22 cellular contexts compared by ENCODE assay signal in the genomic region with DNA sequence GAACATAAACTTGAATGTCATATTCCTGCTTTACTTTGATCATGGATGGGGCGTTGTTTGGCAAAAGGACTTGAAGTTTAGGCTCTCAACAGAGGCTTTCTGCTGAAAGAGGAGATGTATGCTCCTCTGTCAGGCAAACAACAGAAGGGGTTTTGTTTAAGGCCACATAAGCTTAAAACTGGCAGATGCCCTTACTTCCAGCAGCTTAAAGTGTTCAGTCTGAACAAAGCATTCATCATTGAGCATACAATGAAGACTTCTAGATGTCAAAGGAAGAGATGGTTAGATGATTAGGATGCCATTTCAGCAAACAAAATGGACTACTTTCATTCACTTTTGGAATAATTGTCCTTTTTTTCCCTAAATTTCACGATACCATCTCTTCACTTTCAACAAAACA.
DNase-seq lines count a peak whose midpoint lies in the region; ATAC-seq, FAIRE-seq and TF ChIP-seq lines count a peak whose summit lies in the region.
"Had no signal": no experiment of that assay in that cellular context is flagged by ENCODE, and none has a peak within 500 bp of the region (broad histone marks: within the 10 kb centered on the region; RNA-seq: fewer than 3 reads in every experiment).

No MANE protein-coding gene starts in this region.

- 64 to 71% (median 65%) methylated on average over 2 of the region's 2 CpGs for WGBS in small intestine, 3 donors

- in situ Hi-C loops in brain microvascular endothelial cell (cut with HindIII; ENCODE audit: low pct_ligation_motif_present, low sequenced_read_pairs), result no loop called here

- DNase-seq in NCI-H510A treated with DMSO at 0.1 percent for 48 hours (lab: John Stamatoyannopoulos, UW), result peak; percentile 21
- DNase-seq in NCI-H510A (lab: John Stamatoyannopoulos, UW), result no peak
- peak; percentile 90 for DNase-seq in NCI-H82 treated with DMSO at 0.1 percent for 48 hours (lab: John Stamatoyannopoulos, UW; ENCODE audit: unreplicated experiment)
- DNase-seq in hippocampal formation (lab: John Stamatoyannopoulos, UW), result peak; percentile 0 to 70
- no peak for DNase-seq in brain microvascular endothelial cell
- no peak for DNase-seq in DMS153 treated with DMSO at 0.1 percent for 48 hours (lab: John Stamatoyannopoulos, UW; ENCODE audit: unreplicated experiment)
- DNase-seq in small intestine, result no peak
- DNase-seq: activated CD4-positive, alpha-beta memory T cell treated with anti-CD3 and anti-CD28 coated beads, Interleukin-2, amount 10 ng/mL, durations not matched to agents 7 days and 5 days; activated T-cell treated with anti-CD3 and anti-CD28 coated beads, Interleukin-2, amount 50 U/mL, for 1 hour; H9; NCI-H2081 treated with DMSO at 0.1 percent for 48 hours; SIG-M5; stimulated activated CD4-positive, alpha-beta T cell treated with anti-CD3 and anti-CD28 coated beads, Interleukin-15, amount 100 ng/mL, for 24 hours; tibial artery had no signal

- no peaks in the 10 kb centered on the region for H3K27me3 ChIP-seq in brain microvascular endothelial cell (replicated peaks)
- no peaks in the 10 kb centered on the region for H3K27me3 ChIP-seq in small intestine (ENCODE audit: control insufficient read depth in 2 of 2, insufficient read depth in 2 of 2, low read length in 2 of 2)
- H3K27me3 ChIP-seq: neutrophil, right atrium auricular region, tibial artery had no signal

- H3K36me3 ChIP-seq in brain microvascular endothelial cell (replicated peaks) (no peaks in the 10 kb centered on the region), small intestine (ENCODE audit: control insufficient read depth in 2 of 2, insufficient read depth in 2 of 2, low read length in 2 of 2) (no peaks in the 10 kb centered on the region)
- H3K36me3 ChIP-seq: neutrophil, right atrium auricular region, tibial artery had no signal

- TF ChIP-seq CTCF in brain microvascular endothelial cell (IDR thresholded peaks at IDR 0.05; ENCODE audit: low read depth, low read length, missing control alignments), result no peak

- H3K4me3 ChIP-seq in brain microvascular endothelial cell (ENCODE audit: low read depth, low read length) (no peak overlapping the region), small intestine (ENCODE audit: low read depth in 1 of 2, low read length in 2 of 2) (no peak overlapping the region)
- H3K4me3 ChIP-seq: coronary artery, right atrium auricular region, tibial artery had no signal

- no peak for FAIRE-seq in small intestine (lab: Jason Lieb, UNC)
- FAIRE-seq: astrocyte had no signal

- H3K9me3 ChIP-seq in small intestine (ENCODE audit: control insufficient read depth, low read depth), result no peaks in the 10 kb centered on the region
- H3K9me3 ChIP-seq: neutrophil, right atrium auricular region, tibial artery had no signal

- H3K4me1 ChIP-seq in small intestine (ENCODE audit: control insufficient read depth in 2 of 2, insufficient read depth in 1 of 2, low read depth in 1 of 2, low read length in 1 of 2), result no peaks in the 10 kb centered on the region
- H3K4me1 ChIP-seq: right atrium auricular region, tibial artery had no signal

- H3K27ac ChIP-seq in brain microvascular endothelial cell (no peak overlapping the region), small intestine (ENCODE audit: low read depth in 1 of 2, low read length in 1 of 2) (no peak overlapping the region)
- H3K27ac ChIP-seq: coronary artery, HL-60, neutrophil, right atrium auricular region, tibial artery had no signal

- no peak for ATAC-seq in GM18520 (IDR thresholded peaks at IDR 0.05; ENCODE audit: unreplicated experiment)
- ATAC-seq: stimulated activated memory B cell treated with anti-CD40 and anti-IgM and Interleukin-4, amounts not matched to agents 10 μg/mL and 1 μg/mL and 100 μg/mL, for 72 hours; WTC11 had no signal

Comparison
In these comparisons a context has a peak if more than half of its experiments do, and no peak if none do; other contexts are left out.
1. DNase-seq: peak in NCI-H510A treated with DMSO at 0.1 percent for 48 hours (single experiment), NCI-H82 treated with DMSO at 0.1 percent for 48 hours (single experiment) and hippocampal formation (2 of 2); none in NCI-H510A (single experiment), brain microvascular endothelial cell (single experiment), DMS153 treated with DMSO at 0.1 percent for 48 hours (single experiment) and small intestine (single experiment).